In the genomic region with DNA sequence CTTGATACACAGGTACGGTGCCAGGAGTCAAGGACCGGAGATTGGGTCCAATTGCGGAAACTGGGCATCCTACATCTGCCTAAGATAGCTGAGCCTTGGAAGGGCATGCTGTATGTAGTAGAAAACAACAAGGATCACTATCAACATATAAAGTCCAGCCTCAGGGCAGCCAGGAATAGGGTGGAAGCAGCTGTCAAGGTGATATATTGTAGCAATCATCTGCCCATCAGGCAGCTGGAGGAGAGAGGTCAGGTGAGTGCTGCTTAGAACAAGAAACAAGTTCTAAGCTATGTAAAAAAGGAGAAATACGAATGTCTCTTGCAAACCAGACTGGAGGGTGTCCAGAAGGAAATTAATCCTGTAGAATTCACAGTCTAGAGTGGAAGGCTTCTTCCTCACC, we compare ENCODE assay signal across 25 cellular contexts. TPM values are rescaled to one million over a fixed set of nuclear protein-coding genes. Genes with fewer than 3 reads are reported as not detected.
A peak's percentile ranks its signal among the peaks of the same experiment; 100 is the strongest.
DNase-seq lines count a peak whose midpoint lies in the region; ATAC-seq, FAIRE-seq and TF ChIP-seq lines count a peak whose summit lies in the region.
"Had no signal": no experiment of that assay in that cellular context is flagged by ENCODE, and none has a peak within 500 bp of the region (broad histone marks: within the 10 kb centered on the region; RNA-seq: fewer than 3 reads in every experiment).

No MANE protein-coding gene starts in this region.

- WGBS in K562 (ENCODE audit: insufficient coverage, low coverage, missing lambda C conversion rate) = 0% methylated on average over 4 of the region's 4 CpGs
- WGBS in mesenchymal stem cell = 90% methylated on average over 2 of the region's 4 CpGs

- H3K36me3 ChIP-seq in K562 (ENCODE audit: control insufficient read depth, insufficient read depth, low read length) (no peaks in the 10 kb centered on the region), osteoblast (ENCODE audit: insufficient read depth, low read length) (no peaks in the 10 kb centered on the region), mesenchymal stem cell (ENCODE audit: control insufficient read depth in 1 of 2, insufficient read depth in 2 of 2, low read depth in 1 of 2, low read length in 2 of 2) (no peaks in the 10 kb centered on the region)
- H3K36me3 ChIP-seq: BE2C, BLaER1 had no signal

- H3K9me1 ChIP-seq in K562 (ENCODE audit: control insufficient read depth, insufficient read depth, low read length) = no peaks in the 10 kb centered on the region

- H3K79me2 ChIP-seq in K562 (ENCODE audit: control insufficient read depth, insufficient read depth, low read length) = no peaks in the 10 kb centered on the region
- H3K79me2 ChIP-seq in osteoblast (ENCODE audit: insufficient read depth, low read length) = no peaks in the 10 kb centered on the region

- H2BK15ac ChIP-seq in mesenchymal stem cell (ENCODE audit: low read depth, poor library complexity, severe bottlenecking) = no peak overlapping the region

- FAIRE-seq in K562 (lab: Jason Lieb, UNC) = no peak
- FAIRE-seq: A204.1, D721Med, GM12878, GM12892, GM18507 had no signal

- in situ Hi-C loops in K562 (cut with MboI) = no loop called here

- no peak for TF ChIP-seq EP300 in K562 (IDR thresholded peaks at IDR 0.05; ENCODE audit: low read length)

- H3K4me3 ChIP-seq in K562 (no peak overlapping the region), osteoblast (ENCODE audit: insufficient read depth, low read length) (no peak overlapping the region), mesenchymal stem cell (ENCODE audit: insufficient read depth in 1 of 2, low read depth in 1 of 2, low read length in 2 of 2) (no peak overlapping the region)
- H3K4me3 ChIP-seq: BLaER1, GM12878 had no signal

- H3K4ac ChIP-seq in mesenchymal stem cell (ENCODE audit: low read depth in 1 of 2, low read length in 2 of 2) = no peak overlapping the region

- H2AK5ac ChIP-seq in mesenchymal stem cell (ENCODE audit: low read length, severe bottlenecking) = no peak overlapping the region

- peaks cover 0 to 12% of the 10 kb centered on the region in 2 experiments; a peak in 3 of 5 replicates for H3K27me3 ChIP-seq in K562 (ENCODE audit: control insufficient read depth in 2 of 2, insufficient read depth in 2 of 2, low read length in 2 of 2)
- H3K27me3 ChIP-seq in osteoblast (ENCODE audit: insufficient read depth, low read length) = peaks cover 15% of the 10 kb centered on the region
- peaks cover 4 to 65% of the 10 kb centered on the region in 2 experiments for H3K27me3 ChIP-seq in mesenchymal stem cell (ENCODE audit: control insufficient read depth in 1 of 2, insufficient read depth in 1 of 2, low read length in 2 of 2)
- H3K27me3 ChIP-seq: BE2C had no signal

- DNase-seq in ELF-1 (ENCODE audit: low read depth, low spot score) (peak; percentile 56), K562 (ENCODE audit: extremely low read depth in 1 of 4, low spot score in 3 of 4) (no peak), islet precursor cell (peak; percentile 57), osteoblast (ENCODE audit: insufficient read length, low spot score, missing footprints) (peak; percentile 37), medulla oblongata (ENCODE audit: extremely low spot score) (no peak), middle frontal gyrus (ENCODE audit: extremely low spot score, low spot score) (no peak), retina (no peak), mesenchymal stem cell (no peak)
- DNase-seq: 8988T; ACHN; BE2C; C1 segment of cervical spinal cord; Caco-2; Calu3; CD4-positive, alpha-beta memory T cell; CD4-positive, CD25-positive, alpha-beta regulatory T cell; DMS79 treated with DMSO at 0.1 percent for 48 hours; GDM1 had no signal

- H3K9ac ChIP-seq in K562 (ENCODE audit: insufficient read depth in 1 of 2, low read depth in 2 of 2, low read length in 2 of 2) (no peak overlapping the region), mesenchymal stem cell (ENCODE audit: low read length) (no peak overlapping the region)
- H3K9ac ChIP-seq: BLaER1 had no signal

- no peak for TF ChIP-seq RAD21 in K562 (CRISPR knock-in tag; conservative IDR thresholded peaks at IDR 0.05 in 1 of 2, IDR thresholded peaks at IDR 0.05 in 1 of 2)

- H4K20me1 ChIP-seq in K562 (replicated peaks; ENCODE audit: control insufficient read depth, insufficient read depth, low read length) = no peaks in the 10 kb centered on the region
- no peaks in the 10 kb centered on the region for H4K20me1 ChIP-seq in osteoblast (ENCODE audit: insufficient read depth, low read length)

- ATAC-seq in K562 = no peak
- ATAC-seq: GM12878 had no signal

- no peaks in the 10 kb centered on the region for H3K9me3 ChIP-seq in K562 (replicated peaks; ENCODE audit: control insufficient read depth, insufficient read depth, low read depth, low read length)
- no peaks in the 10 kb centered on the region for H3K9me3 ChIP-seq in osteoblast (ENCODE audit: low read depth, low read length)
- no peaks in the 10 kb centered on the region for H3K9me3 ChIP-seq in mesenchymal stem cell (ENCODE audit: control insufficient read depth, low read length)
- H3K9me3 ChIP-seq: BE2C, BLaER1, Caco-2 had no signal

- no peak overlapping the region for H3K18ac ChIP-seq in mesenchymal stem cell (ENCODE audit: low read depth in 1 of 2, low read length in 2 of 2)

- TF ChIP-seq CTCF in K562 (IDR thresholded peaks at IDR 0.05 in 2 of 3, conservative IDR thresholded peaks at IDR 0.05 in 1 of 3; ENCODE audit: insufficient read depth in 2 of 3, low read depth in 1 of 3, low read length in 3 of 3) (no peak), osteoblast (IDR thresholded peaks at IDR 0.05; ENCODE audit: extremely low read depth, low read depth, low read length) (no peak)

- TF ChIP-seq POLR2A in K562 (conservative IDR thresholded peaks at IDR 0.05) = no peak

- BruUV-seq in K562 (replicated peaks; lab: Mats Ljungman, UMichigan) = no TSS peak

- no peaks in the 10 kb centered on the region for H3K4me1 ChIP-seq in K562 (replicated peaks in 1 of 2; ENCODE audit: control insufficient read depth in 2 of 2, insufficient read depth in 2 of 2, low read length in 2 of 2)
- H3K4me1 ChIP-seq in osteoblast (ENCODE audit: insufficient read depth, low read length) = no peaks in the 10 kb centered on the region
- no peaks in the 10 kb centered on the region for H3K4me1 ChIP-seq in mesenchymal stem cell (ENCODE audit: control insufficient read depth, insufficient read depth, low read depth, low read length)
- H3K4me1 ChIP-seq: BE2C, BLaER1, Caco-2 had no signal

- H2AFZ ChIP-seq in K562 (ENCODE audit: low read depth, low read length) (no peak overlapping the region), osteoblast (ENCODE audit: low read length) (no peak overlapping the region), mesenchymal stem cell (ENCODE audit: low read depth, low read length) (no peak overlapping the region)

- no peak overlapping the region for H3K4me2 ChIP-seq in K562 (ENCODE audit: insufficient read depth, low read length)
- H3K4me2 ChIP-seq in osteoblast (ENCODE audit: insufficient read depth, low read length) = no peak overlapping the region
- no peak overlapping the region for H3K4me2 ChIP-seq in mesenchymal stem cell (ENCODE audit: low read length, poor library complexity, severe bottlenecking)
- H3K4me2 ChIP-seq: BLaER1 had no signal

- H3K23ac ChIP-seq in mesenchymal stem cell (ENCODE audit: low read length in 2 of 2) = no peak overlapping the region

- no peak overlapping the region for H2BK5ac ChIP-seq in mesenchymal stem cell (ENCODE audit: low read depth, low read length, poor library complexity, severe bottlenecking)

- CTCF ChIA-PET in K562 (lab: Yijun Ruan, JAX; ENCODE audit: low intra/inter-chr PET ratio) = interaction anchor here (0.6 kb wide), 1 partner anchor 1748 kb away, joined by 3 read pairs; no protein-coding TSS in a partner anchor

- H3K27ac ChIP-seq in K562 (ENCODE audit: extremely low read depth, low read depth, low read length) = no peak overlapping the region
- no peak overlapping the region for H3K27ac ChIP-seq in osteoblast (ENCODE audit: low read depth, low read length)
- H3K27ac ChIP-seq in mesenchymal stem cell (ENCODE audit: low read length, poor library complexity, severe bottlenecking) = no peak overlapping the region
- H3K27ac ChIP-seq: BLaER1 had no signal

- intact Hi-C loops in K562 (cut with micrococcal nuclease) = no loop called here

- H3K14ac ChIP-seq in mesenchymal stem cell (ENCODE audit: low read length in 2 of 2) = no peak overlapping the region

- no peak overlapping the region for H2BK120ac ChIP-seq in mesenchymal stem cell (ENCODE audit: low read depth, low read length)

- H3K79me1 ChIP-seq in mesenchymal stem cell (replicated peaks; ENCODE audit: low read length, poor library complexity, severe bottlenecking) = no peaks in the 10 kb centered on the region

- no peak overlapping the region for H2BK12ac ChIP-seq in mesenchymal stem cell (ENCODE audit: low read length in 2 of 2)

- POLR2A ChIA-PET in K562 (lab: Yijun Ruan, JAX) = no interaction called here

- no peak overlapping the region for H4K8ac ChIP-seq in mesenchymal stem cell (ENCODE audit: low read length)

- no peak overlapping the region for H4K91ac ChIP-seq in mesenchymal stem cell (ENCODE audit: low read length)

RNA-seq across cellular contexts. Expression of a gene that starts 34.8 kb away (rescaled TPM):
- total RNA-seq in K562 (2011; cell fraction: chromatin; rRNA removed; ENCODE audit: low replicate concordance) = 0.56 and 0.60 TPM in 2 replicates
- total RNA-seq in K562 (2011; cell fraction: nucleolus; rRNA removed) = 0.33 and 0.39 TPM in 2 replicates
- 0.81 TPM in 1 of 2 replicates, not detected in the other for total RNA-seq in K562 (2011; cell fraction: nucleoplasm; rRNA removed)
- 0.29 TPM in 1 of 2 replicates, not detected in the other for total RNA-seq in K562 (2014; rRNA removed)
- 0.32 and 0.36 TPM in 2 replicates for total RNA-seq in K562 (2014; rRNA removed; fragmentation: Illumina TruSeq; extraction: Trizol)
- total RNA-seq in K562 (2015; rRNA removed; fragmentation: Illumina TruSeq; extraction: Trizol) = 0.11 and 0.29 TPM in 2 replicates
- 0.36 and 0.38 TPM in 2 replicates for total RNA-seq in K562 (2021)
- polyA plus RNA-seq in K562 (2011; rRNA removed) = 0.09 and 0.21 TPM in 2 replicates
- polyA plus RNA-seq in K562 (2011; cell fraction: cytosol; rRNA removed) = 0.06 and 0.21 TPM in 2 replicates
- polyA plus RNA-seq in K562 (2011; cell fraction: nucleus; rRNA removed) = 0.21 and 0.81 TPM in 2 replicates
- 0.25 and 0.46 TPM in 2 replicates for polyA plus RNA-seq in K562 (2012)
- polyA plus RNA-seq in K562 (2014; fragmentation: Illumina TruSeq; extraction: Trizol) = 0.14 and 0.21 TPM in 2 replicates
- polyA plus RNA-seq in K562 (2014; fragmentation: Nextera tagmentation; extraction: Ambion mirVana) = under 1 TPM; 0.08 to 0.15 TPM
- polyA plus RNA-seq in K562 (2014; rRNA removed) = 0.13 TPM in 1 of 2 replicates, not detected in the other
- polyA minus RNA-seq in K562 (2011; rRNA and poly(A)+ RNA removed) = not detected in 2 replicates
- 0.57 TPM in 1 of 2 replicates, not detected in the other for polyA minus RNA-seq in K562 (2011; cell fraction: cytosol; rRNA and poly(A)+ RNA removed)
- 0.33 and 0.67 TPM in 2 replicates for polyA minus RNA-seq in K562 (2011; cell fraction: nucleus; rRNA and poly(A)+ RNA removed)
- 0.29 and 0.36 TPM in 2 replicates for total RNA-seq in osteoblast
- 0.40 TPM for polyA plus RNA-seq in mesenchymal stem cell (2013, experiment 1 of 2)
- 0.27 TPM for polyA plus RNA-seq in mesenchymal stem cell (2013, experiment 2 of 2)
- total RNA-seq: CD4-positive, CD25-positive, alpha-beta regulatory T cell; G401 had no signal
- polyA plus RNA-seq: CD4-positive, alpha-beta memory T cell; CD4-positive, CD25-positive, alpha-beta regulatory T cell had no signal

RNA-seq across cellular contexts. Expression of a gene that starts 53.5 kb away (rescaled TPM):
- 0.72 and 1.3 TPM in 2 replicates for total RNA-seq in K562 (2011; cell fraction: chromatin; rRNA removed; ENCODE audit: low replicate concordance)
- 0.33 and 0.79 TPM in 2 replicates for total RNA-seq in K562 (2011; cell fraction: nucleolus; rRNA removed)
- 1.2 and 1.9 TPM in 2 replicates for total RNA-seq in K562 (2011; cell fraction: nucleoplasm; rRNA removed)
- total RNA-seq in K562 (2014; rRNA removed) = 7.6 and 9.0 TPM in 2 replicates
- total RNA-seq in K562 (2014; rRNA removed; fragmentation: Illumina TruSeq; extraction: Trizol) = 15.7 and 19.0 TPM in 2 replicates
- 13.2 and 14.2 TPM in 2 replicates for total RNA-seq in K562 (2015; rRNA removed; fragmentation: Illumina TruSeq; extraction: Trizol)
- 11.0 and 12.6 TPM in 2 replicates for total RNA-seq in K562 (2021)
- polyA plus RNA-seq in K562 (2011; rRNA removed) = 12.4 and 18.6 TPM in 2 replicates
- 3.7 and 6.5 TPM in 2 replicates for polyA plus RNA-seq in K562 (2011; cell fraction: cytosol; rRNA removed)
- polyA plus RNA-seq in K562 (2011; cell fraction: nucleus; rRNA removed) = 2.1 and 2.6 TPM in 2 replicates
- 10.2 and 11.4 TPM in 2 replicates for polyA plus RNA-seq in K562 (2012)
- polyA plus RNA-seq in K562 (2014; fragmentation: Illumina TruSeq; extraction: Trizol) = 12.3 and 14.2 TPM in 2 replicates
- polyA plus RNA-seq in K562 (2014; fragmentation: Nextera tagmentation; extraction: Ambion mirVana) = 10 to 100 TPM; 26.5 to 29.6 TPM
- polyA plus RNA-seq in K562 (2014; rRNA removed) = 6.1 and 9.0 TPM in 2 replicates
- polyA minus RNA-seq in K562 (2011; rRNA and poly(A)+ RNA removed) = 10.7 and 12.3 TPM in 2 replicates
- 5.5 and 6.9 TPM in 2 replicates for polyA minus RNA-seq in K562 (2011; cell fraction: cytosol; rRNA and poly(A)+ RNA removed)
- polyA minus RNA-seq in K562 (2011; cell fraction: nucleus; rRNA and poly(A)+ RNA removed) = 0.94 and 2.8 TPM in 2 replicates
- total RNA-seq in osteoblast = 10.6 and 10.9 TPM in 2 replicates
- polyA plus RNA-seq in mesenchymal stem cell (2013, experiment 1 of 2) = 4.3 TPM
- 4.5 TPM for polyA plus RNA-seq in mesenchymal stem cell (2013, experiment 2 of 2)

Comparison
In these comparisons a context has a peak if more than half of its experiments do, and no peak if none do; other contexts are left out.
1. DNase-seq: peak in ELF-1 (single experiment), islet precursor cell (single experiment) and osteoblast (single experiment); none in K562 (0 of 4), medulla oblongata (single experiment), middle frontal gyrus (single experiment), retina (single experiment) and mesenchymal stem cell (single experiment).